ENCODE assay signal across 20 cellular contexts in genomic region chr9:121946465-121946864, GRCh38.
"Had no signal": no experiment of that assay in that cellular context is flagged by ENCODE, and none has a peak within 500 bp of the region (broad histone marks: within the 10 kb centered on the region; RNA-seq: fewer than 3 reads in every experiment).

No MANE protein-coding gene starts in this region.

- H3K4me1 Mint-ChIP-seq: activated CD4-positive, alpha-beta T cell treated with anti-CD3 and anti-CD28 coated beads for 36 hours; natural killer cell had no signal

- H3K27me3 Mint-ChIP-seq: activated CD4-positive, alpha-beta T cell treated with anti-CD3 and anti-CD28 coated beads for 36 hours; activated CD8-positive, alpha-beta T cell treated with anti-CD3 and anti-CD28 coated beads for 36 hours had no signal

- ATAC-seq: activated CD4-positive, alpha-beta T cell treated with anti-CD3 and anti-CD28 coated beads for 36 hours; activated CD8-positive, alpha-beta T cell treated with anti-CD3 and anti-CD28 coated beads for 36 hours; gastroesophageal sphincter; lower lobe of right lung; natural killer cell; psoas muscle; right lobe of liver had no signal

- H3K9me3 Mint-ChIP-seq: activated CD8-positive, alpha-beta T cell treated with anti-CD3 and anti-CD28 coated beads for 36 hours; natural killer cell had no signal

- DNase-seq: activated CD4-positive, alpha-beta T cell treated with anti-CD3 and anti-CD28 coated beads for 36 hours; activated CD8-positive, alpha-beta memory T cell treated with anti-CD3 and anti-CD28 coated beads, Interleukin-2, amount 50 U/mL, for 48 hours; activated CD8-positive, alpha-beta T cell treated with anti-CD3 and anti-CD28 coated beads for 36 hours; activated naive CD4-positive, alpha-beta T cell; effector CD4-positive, alpha-beta T cell; hypothalamus; lower lobe of right lung; natural killer cell; nucleus accumbens; psoas muscle; right lobe of liver; stimulated activated CD4-positive, alpha-beta T cell treated with anti-CD3 and anti-CD28 coated beads, Interleukin-2, amount 100 ng/mL, for 24 hours; stimulated activated naive CD4-positive, alpha-beta T cell; substantia nigra; T-helper 9 cell; trophoblast cell had no signal

- H3K27me3 ChIP-seq: ascending aorta, cardiac muscle cell, gastroesophageal sphincter, right lobe of liver had no signal

- H3K4me1 ChIP-seq: ascending aorta, gastroesophageal sphincter, lower lobe of right lung, psoas muscle had no signal

- H3K4me3 ChIP-seq: ascending aorta, cardiac muscle cell, coronary artery, gastroesophageal sphincter, lower lobe of right lung, psoas muscle, right lobe of liver had no signal

- H3K27ac ChIP-seq: ascending aorta, cardiac muscle cell, coronary artery, gastroesophageal sphincter, lower lobe of right lung, psoas muscle, right lobe of liver had no signal

- H3K36me3 Mint-ChIP-seq: natural killer cell had no signal

- H3K27ac Mint-ChIP-seq: activated CD4-positive, alpha-beta T cell treated with anti-CD3 and anti-CD28 coated beads for 36 hours; activated CD8-positive, alpha-beta T cell treated with anti-CD3 and anti-CD28 coated beads for 36 hours; natural killer cell had no signal

- H3K36me3 ChIP-seq: ascending aorta, cardiac muscle cell, lower lobe of right lung, right lobe of liver had no signal

- H3K4me3 Mint-ChIP-seq: activated CD4-positive, alpha-beta T cell treated with anti-CD3 and anti-CD28 coated beads for 36 hours; activated CD8-positive, alpha-beta T cell treated with anti-CD3 and anti-CD28 coated beads for 36 hours; natural killer cell had no signal

- H3K9me3 ChIP-seq: ascending aorta, gastroesophageal sphincter, lower lobe of right lung, psoas muscle, right lobe of liver had no signal
